ENCODE assay signal across 16 cellular contexts in the genomic region with DNA sequence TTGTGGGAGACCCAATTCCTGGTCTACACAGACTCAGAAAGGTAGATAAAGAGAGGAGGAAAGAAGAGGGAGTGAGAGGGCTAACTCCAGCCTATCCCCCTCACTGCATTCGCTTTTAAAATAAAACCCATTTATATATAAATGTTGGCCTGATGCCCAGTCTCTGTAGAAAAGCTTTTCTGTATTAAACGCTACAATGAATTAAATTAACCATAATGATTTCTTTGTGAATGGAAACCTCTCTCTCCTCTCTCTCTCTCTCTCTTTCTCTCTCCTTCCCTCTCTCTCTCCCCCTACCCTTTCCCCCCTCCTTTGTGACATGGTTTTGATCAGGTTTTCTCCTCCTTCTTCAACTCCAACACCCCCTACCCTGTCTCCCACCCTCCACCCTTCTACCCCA. TPM values are rescaled to one million over a fixed set of nuclear protein-coding genes. Genes with fewer than 3 reads are reported as not detected.
A peak's percentile ranks its signal among the peaks of the same experiment; 100 is the strongest.
DNase-seq lines count a peak whose midpoint lies in the region; TF ChIP-seq lines count a peak whose summit lies in the region.
"Had no signal": no experiment of that assay in that cellular context is flagged by ENCODE, and none has a peak within 500 bp of the region (broad histone marks: within the 10 kb centered on the region; RNA-seq: fewer than 3 reads in every experiment).

No MANE protein-coding gene starts in this region.

- no peak for TF ChIP-seq POLR2A in sigmoid colon (IDR thresholded peaks at IDR 0.05)

- H3K4me1 ChIP-seq in sigmoid colon = peaks cover 0 to 11% (median 5%) of the 10 kb centered on the region in 4 donors
- H3K4me1 ChIP-seq: Caco-2, Peyer's patch had no signal

- no peak for TF ChIP-seq CTCF in sigmoid colon (IDR thresholded peaks at IDR 0.05)

- H3K4me3 ChIP-seq in sigmoid colon = no peak overlapping the region
- H3K4me3 ChIP-seq: HAP-1, MG63, Peyer's patch had no signal

- no peaks in the 10 kb centered on the region for H3K27me3 ChIP-seq in sigmoid colon
- H3K27me3 ChIP-seq: MG63, Peyer's patch had no signal

- TF ChIP-seq EP300 in sigmoid colon (IDR thresholded peaks at IDR 0.05) = no peak

- intact Hi-C loops in sigmoid colon (cut with DNase I) = loop anchor here (10.0 kb wide), 1 partner anchor 236 kb away; no protein-coding TSS in a partner anchor

- no peaks in the 10 kb centered on the region for H3K36me3 ChIP-seq in sigmoid colon
- H3K36me3 ChIP-seq: HAP-1, MG63, Peyer's patch had no signal

- 68 to 73% methylated on average over 2 of the region's 2 CpGs for WGBS in sigmoid colon, 2 donors

- DNase-seq in COLO829 (ENCODE audit: low spot score) (peak; percentile 85), NCI-H1105 treated with DMSO at 0.1 percent for 48 hours (lab: John Stamatoyannopoulos, UW) (peak; percentile 51), NCI-H345 treated with DMSO at 0.1 percent for 48 hours (lab: John Stamatoyannopoulos, UW; ENCODE audit: unreplicated experiment) (peak; percentile 60), foreskin melanocyte (peak; percentile 58), sigmoid colon (no peak)
- no peak for DNase-seq in activated T-cell treated with anti-CD3 and anti-CD28 coated beads, Interleukin-2, amount 50 U/mL, for 1 hour
- no peak for DNase-seq in activated naive CD4-positive, alpha-beta T cell (lab: John Stamatoyannopoulos, UW)
- DNase-seq: ACHN, AML-193, Caco-2, DMS153, MG63, NCI-H1417 treated with DMSO at 0.1 percent for 48 hours, NCI-H2029 treated with DMSO at 0.1 percent for 48 hours, Peyer's patch had no signal

- H3K27ac ChIP-seq in sigmoid colon = no peak overlapping the region
- H3K27ac ChIP-seq: Peyer's patch had no signal

- H3K9me3 ChIP-seq in sigmoid colon = no peaks in the 10 kb centered on the region
- H3K9me3 ChIP-seq: Caco-2, HAP-1, MG63, Peyer's patch had no signal

RNA-seq across cellular contexts. Expression of gene PJA1, which starts 34.8 kb away (rescaled TPM):
- 10 to 100 TPM; 17.0 to 21.8 (median 19.1) TPM for total RNA-seq in sigmoid colon
- 10 to 100 TPM in 1 of 3 donors, 1 to 10 TPM in 2; 5.3 to 10.6 (median 6.0) TPM for polyA plus RNA-seq in sigmoid colon

Comparison
In these comparisons a context has a peak if more than half of its experiments do, and no peak if none do; other contexts are left out.
1. DNase-seq: peak in COLO829 (single experiment), NCI-H1105 treated with DMSO at 0.1 percent for 48 hours (single experiment), NCI-H345 treated with DMSO at 0.1 percent for 48 hours (single experiment) and foreskin melanocyte (single experiment); none in activated T-cell treated with anti-CD3 and anti-CD28 coated beads, Interleukin-2, amount 50 U/mL, for 1 hour (single experiment), sigmoid colon (single experiment) and activated naive CD4-positive, alpha-beta T cell (0 of 4).